14 cellular contexts compared by ENCODE assay signal in the genomic region with DNA sequence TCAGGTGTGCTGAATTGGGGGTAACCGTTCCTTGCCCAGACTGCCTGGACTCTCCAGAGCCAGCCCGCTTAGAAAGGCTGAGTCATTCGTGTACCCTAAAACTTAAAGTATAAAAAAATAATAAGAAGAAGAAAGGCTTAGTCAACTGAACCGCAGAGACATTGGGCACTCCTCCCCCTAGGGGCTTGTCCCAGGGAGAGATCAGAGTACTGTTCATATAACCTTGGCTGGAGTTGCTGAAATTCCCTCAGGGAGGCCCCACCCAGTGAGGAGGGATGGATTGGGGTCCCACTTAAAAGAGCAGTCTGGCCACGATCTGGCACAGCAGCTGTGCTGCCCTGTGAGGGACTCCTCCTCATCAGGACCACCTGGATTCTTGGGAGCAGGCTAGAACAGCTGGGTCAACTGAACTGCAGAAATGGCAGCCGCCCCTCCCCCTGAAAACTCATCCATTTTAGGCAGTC. TPM values are rescaled to one million over a fixed set of nuclear protein-coding genes. Genes with fewer than 3 reads are reported as not detected.
DNase-seq lines count a peak whose midpoint lies in the region; ATAC-seq and TF ChIP-seq lines count a peak whose summit lies in the region.
"Had no signal": no experiment of that assay in that cellular context is flagged by ENCODE, and none has a peak within 500 bp of the region (broad histone marks: within the 10 kb centered on the region; RNA-seq: fewer than 3 reads in every experiment).

No MANE protein-coding gene starts in this region.

- H3K4me1 ChIP-seq in SJCRH30, result peaks cover 5% of the 10 kb centered on the region; the same call in 1 of the 2 replicates
- peaks cover 51 to 54% of the 10 kb centered on the region in 2 donors for H3K4me1 ChIP-seq in gastrocnemius medialis
- H3K4me1 ChIP-seq: prostate gland had no signal

- no peak for TF ChIP-seq CTCF in gastrocnemius medialis (IDR thresholded peaks at IDR 0.05 in 4 of 5, conservative IDR thresholded peaks at IDR 0.05 in 1 of 5)

- peaks cover 30% of the 10 kb centered on the region for H3K36me3 Mint-ChIP-seq in activated naive CD4-positive, alpha-beta T cell treated with anti-CD3 and anti-CD28 coated beads for 36 hours (ENCODE audit: low read depth)

- peaks cover 77% of the 10 kb centered on the region for H3K4me1 Mint-ChIP-seq in activated naive CD4-positive, alpha-beta T cell treated with anti-CD3 and anti-CD28 coated beads for 36 hours (ENCODE audit: low read depth)

- intact Hi-C loops in activated naive CD4-positive, alpha-beta T cell treated with anti-CD3 and anti-CD28 coated beads for 36 hours (cut with micrococcal nuclease), result loop anchor here (2.0 kb wide), 1 partner anchor 19 kb away; no protein-coding TSS in a partner anchor
- intact Hi-C loops in gastrocnemius medialis (cut with DNase I; ENCODE audit: low total_unique reads), result no loop called here

- H3K27ac ChIP-seq in SJCRH30 (no peak overlapping the region), gastrocnemius medialis (peak overlapping the region in 3 of 4 donors; percentile 12 to 48 (median 16))
- H3K27ac ChIP-seq: adrenal gland, prostate gland had no signal

- no peak for TF ChIP-seq POLR2A in gastrocnemius medialis (IDR thresholded peaks at IDR 0.05)

- ATAC-seq in GM19035 (IDR thresholded peaks at IDR 0.05; ENCODE audit: unreplicated experiment) (peak; percentile 65), gastrocnemius medialis (no peak)

- H3K27me3 ChIP-seq in SJCRH30, result no peaks in the 10 kb centered on the region
- H3K27me3 ChIP-seq in gastrocnemius medialis, result no peaks in the 10 kb centered on the region
- H3K27me3 ChIP-seq: adrenal gland had no signal

- no peaks in the 10 kb centered on the region for H3K36me3 ChIP-seq in SJCRH30
- H3K36me3 ChIP-seq in gastrocnemius medialis, result no peaks in the 10 kb centered on the region
- H3K36me3 ChIP-seq: adrenal gland, prostate gland had no signal

- no peaks in the 10 kb centered on the region for H3K27me3 Mint-ChIP-seq in activated naive CD4-positive, alpha-beta T cell treated with anti-CD3 and anti-CD28 coated beads for 36 hours (ENCODE audit: low read depth)

- CTCF ChIA-PET in activated naive CD4-positive, alpha-beta T cell treated with anti-CD3 and anti-CD28 coated beads for 36 hours (lab: Charles Lee), result no interaction called here

- in situ Hi-C loops in gastrocnemius medialis (cut with MboI; ENCODE audit: low sequenced_read_pairs in 4 of 4), result loop anchor here in 1 of 4 donors (25.0 kb wide), 1 partner anchor 512 kb away; no protein-coding TSS in a partner anchor

- no peaks in the 10 kb centered on the region for H3K9me3 ChIP-seq in SJCRH30 (replicated peaks)
- H3K9me3 ChIP-seq in gastrocnemius medialis, result no peaks in the 10 kb centered on the region
- H3K9me3 ChIP-seq: adrenal gland, prostate gland had no signal

- H3K4me3 Mint-ChIP-seq in activated naive CD4-positive, alpha-beta T cell treated with anti-CD3 and anti-CD28 coated beads for 36 hours, result no peak overlapping the region
- H3K4me3 Mint-ChIP-seq: T-helper 1 cell treated with Interleukin-12 subunit alpha and Interleukin-12 subunit beta and Interleukin-4 antibody, amounts not matched to agents 30 μg/mL and 1 μg/mL, for 36 hours had no signal

- H3K9me3 Mint-ChIP-seq in activated naive CD4-positive, alpha-beta T cell treated with anti-CD3 and anti-CD28 coated beads for 36 hours, result peaks cover 11% of the 10 kb centered on the region

- DNase-seq in activated naive CD4-positive, alpha-beta T cell treated with anti-CD3 and anti-CD28 coated beads for 36 hours, result peak; percentile 21
- DNase-seq in activated naive CD4-positive, alpha-beta T cell treated with anti-CD3 and anti-CD28 coated beads, Interleukin-2, amount 50 U/mL, for 16 hours, result no peak
- DNase-seq in SJCRH30, result peak; percentile 62 to 68
- no peak for DNase-seq in gastrocnemius medialis
- no peak for DNase-seq in T-helper 9 cell
- no peak for DNase-seq in NCI-H1105 (lab: John Stamatoyannopoulos, UW)
- DNase-seq in CD1c-positive myeloid dendritic cell (ENCODE audit: extremely low spot score), result no peak
- DNase-seq: adrenal gland; dermis blood vessel endothelial cell; NCI-H345; stimulated activated CD4-positive, alpha-beta T cell treated with anti-CD3 and anti-CD28 coated beads, Interleukin-1b, Interleukin-23, amount 100 ng/mL, for 48 hours had no signal

- no peak overlapping the region for H3K27ac Mint-ChIP-seq in activated naive CD4-positive, alpha-beta T cell treated with anti-CD3 and anti-CD28 coated beads for 36 hours
- H3K27ac Mint-ChIP-seq: T-helper 1 cell treated with Interleukin-12 subunit alpha and Interleukin-12 subunit beta and Interleukin-4 antibody, amounts not matched to agents 30 μg/mL and 1 μg/mL, for 36 hours had no signal

- no peak overlapping the region for H3K4me3 ChIP-seq in SJCRH30
- no peak overlapping the region for H3K4me3 ChIP-seq in gastrocnemius medialis
- H3K4me3 ChIP-seq: adrenal gland, prostate gland had no signal

RNA-seq across cellular contexts. Expression of a gene that starts 37.2 kb away (rescaled TPM):
- total RNA-seq in activated naive CD4-positive, alpha-beta T cell treated with anti-CD3 and anti-CD28 coated beads for 36 hours, result 10 to 100 TPM; 37.5 to 40.0 TPM
- 14.7 and 19.5 TPM in 2 replicates for total RNA-seq in SJCRH30 (2014; rRNA removed; shearing (Covaris generic))
- 10 to 100 TPM; 26.9 to 40.1 (median 36.7) TPM for total RNA-seq in gastrocnemius medialis

Comparison
In these comparisons a context has a peak if more than half of its experiments do, and no peak if none do; other contexts are left out.
1. DNase-seq: peak in activated naive CD4-positive, alpha-beta T cell treated with anti-CD3 and anti-CD28 coated beads for 36 hours (single experiment) and SJCRH30 (2 of 2); none in activated naive CD4-positive, alpha-beta T cell treated with anti-CD3 and anti-CD28 coated beads, Interleukin-2, amount 50 U/mL, for 16 hours (single experiment), gastrocnemius medialis (0 of 2), T-helper 9 cell (single experiment), NCI-H1105 (single experiment) and CD1c-positive myeloid dendritic cell (single experiment).